ENCODE assay signal across 11 cellular contexts in genomic region chr15:49901867-49902775, GRCh38.
A peak's percentile ranks its signal among the peaks of the same experiment; 100 is the strongest.
DNase-seq lines count a peak whose midpoint lies in the region; ATAC-seq, FAIRE-seq and TF ChIP-seq lines count a peak whose summit lies in the region.
"Had no signal": no experiment of that assay in that cellular context is flagged by ENCODE, and none has a peak within 500 bp of the region (broad histone marks: within the 10 kb centered on the region; RNA-seq: fewer than 3 reads in every experiment).

No MANE protein-coding gene starts in this region.

- H3K36me3 ChIP-seq in PC-9 (ENCODE audit: low read depth) (no peaks in the 10 kb centered on the region), fibroblast of lung (ENCODE audit: control insufficient read depth, insufficient read depth, low read length) (no peaks in the 10 kb centered on the region), prostate gland (no peaks in the 10 kb centered on the region)

- BruUV-seq in PC-9 (replicated peaks; lab: Mats Ljungman, UMichigan) = no TSS peak

- ATAC-seq in GM19397 (IDR thresholded peaks at IDR 0.05; ENCODE audit: unreplicated experiment) = no peak
- ATAC-seq: activated CD4-positive, alpha-beta T cell treated with anti-CD3 and anti-CD28 coated beads for 36 hours had no signal

- H2AFZ ChIP-seq in PC-9 (no peak overlapping the region), fibroblast of lung (ENCODE audit: low read length) (no peak overlapping the region)

- no peaks in the 10 kb centered on the region for H3K9me3 ChIP-seq in PC-9 (ENCODE audit: insufficient read depth, low read depth)
- no peaks in the 10 kb centered on the region for H3K9me3 ChIP-seq in fibroblast of lung (ENCODE audit: control insufficient read depth, insufficient read depth, low read depth, low read length)
- no peaks in the 10 kb centered on the region for H3K9me3 ChIP-seq in prostate gland
- H3K9me3 ChIP-seq: mucosa of descending colon had no signal

- H3K79me2 ChIP-seq in PC-9 (ENCODE audit: low read depth) (no peaks in the 10 kb centered on the region), fibroblast of lung (ENCODE audit: control insufficient read depth, insufficient read depth, low read length) (no peaks in the 10 kb centered on the region)

- H3K9ac ChIP-seq in fibroblast of lung (ENCODE audit: insufficient read depth, low read length) = peak overlapping the region; percentile 28

- H3K4me1 ChIP-seq in PC-9 (replicated peaks; ENCODE audit: insufficient read depth) (no peaks in the 10 kb centered on the region), fibroblast of lung (ENCODE audit: control insufficient read depth, extremely low read depth, insufficient read depth, low read length) (peaks cover 19% of the 10 kb centered on the region), prostate gland (replicated peaks) (no peaks in the 10 kb centered on the region)

- H3K27me3 ChIP-seq in PC-9 (ENCODE audit: insufficient read depth, low read depth) (no peaks in the 10 kb centered on the region), fibroblast of lung (ENCODE audit: control insufficient read depth, insufficient read depth, low read length) (no peaks in the 10 kb centered on the region), prostate gland (replicated peaks; ENCODE audit: insufficient read depth) (peaks cover 2% of the 10 kb centered on the region)

- DNase-seq in AG20443 (ENCODE audit: low spot score) = peak; percentile 23
- DNase-seq in PC-9 = no peak
- peak; percentile 32 to 83 for DNase-seq in fibroblast of lung (ENCODE audit: low read depth in 2 of 2)
- DNase-seq in prostate gland (ENCODE audit: low spot score) = no peak
- DNase-seq in NCI-H774 (lab: John Stamatoyannopoulos, UW) = no peak
- DNase-seq in SHP77 (lab: John Stamatoyannopoulos, UW) = no peak
- DNase-seq in D721Med (ENCODE audit: insufficient read length, low spot score) = no peak
- DNase-seq: activated CD4-positive, alpha-beta T cell treated with anti-CD3 and anti-CD28 coated beads for 36 hours; mucosa of descending colon; NCI-H524 treated with DMSO at 0.1 percent for 48 hours had no signal

- CTCF ChIA-PET in PC-9 (lab: Charles Lee) = interaction anchor here (0.6 kb wide), 1 partner anchor 430 kb away, joined by 7 read pairs; no protein-coding TSS in a partner anchor

- no peak overlapping the region for H3K4me2 ChIP-seq in PC-9
- H3K4me2 ChIP-seq in fibroblast of lung (ENCODE audit: extremely low read depth, insufficient read depth, low read length) = peak overlapping the region; percentile 55

- H3K27ac ChIP-seq in PC-9 (no peak overlapping the region), fibroblast of lung (ENCODE audit: insufficient read depth, low read length) (peak overlapping the region; percentile 67), prostate gland (peak overlapping the region; percentile 26 to 28)

- H3F3A ChIP-seq in PC-9 (ENCODE audit: insufficient read depth, low read depth) = no peaks in the 10 kb centered on the region

- peak; percentile 25; the same call in 1 of the 2 replicates for TF ChIP-seq CTCF in PC-9 (conservative IDR thresholded peaks at IDR 0.05)
- TF ChIP-seq CTCF in fibroblast of lung (conservative IDR thresholded peaks at IDR 0.05 in 1 of 2, IDR thresholded peaks at IDR 0.05 in 1 of 2; ENCODE audit: low read depth in 1 of 2, low read length in 2 of 2) = peak; percentile 44 to 56
- TF ChIP-seq CTCF in prostate gland (IDR thresholded peaks at IDR 0.05) = peak in 1 of 4 experiments; percentile 21
- TF ChIP-seq CTCF in D721Med (IDR thresholded peaks at IDR 0.05; ENCODE audit: insufficient read depth, missing control alignments) = no peak

- TF ChIP-seq POLR2A in prostate gland (IDR thresholded peaks at IDR 0.05) = no peak

- FAIRE-seq in D721Med (lab: Jason Lieb, UNC) = no peak

- 60% methylated on average over 3 of the region's 3 CpGs for WGBS in prostate gland

- H4K20me1 ChIP-seq in PC-9 (ENCODE audit: insufficient read depth) = no peaks in the 10 kb centered on the region
- H4K20me1 ChIP-seq in fibroblast of lung (ENCODE audit: control insufficient read depth, extremely low read depth, insufficient read depth, low read length) = no peaks in the 10 kb centered on the region

- no peaks in the 10 kb centered on the region for H3K9me2 ChIP-seq in PC-9 (ENCODE audit: insufficient read depth)

- intact Hi-C loops in PC-9 (cut with micrococcal nuclease; ENCODE audit: unreplicated experiment) = no loop called here
- intact Hi-C loops in prostate gland (cut with DNase I) = loop anchor here (5.0 kb wide), 5 partner anchors 85 to 665 kb away; partner anchors contain the start of genes DTWD1, FAM227B and FGF7

- H3K4me3 ChIP-seq in PC-9 = no peak overlapping the region
- H3K4me3 ChIP-seq in fibroblast of lung (replicated peaks in 1 of 4; ENCODE audit: control extremely low read depth in 1 of 4, insufficient read depth in 1 of 4, low read depth in 3 of 4, low read length in 4 of 4) = no peak overlapping the region
- H3K4me3 ChIP-seq in prostate gland = no peak overlapping the region
- H3K4me3 ChIP-seq: mucosa of descending colon had no signal

- POLR2A ChIA-PET in PC-9 (lab: Charles Lee; ENCODE audit: unreplicated experiment) = no interaction called here

Comparison
In these comparisons a context has a peak if more than half of its experiments do, and no peak if none do; other contexts are left out.
1. DNase-seq: peak in AG20443 (single experiment) and fibroblast of lung (2 of 2); none in PC-9 (0 of 2), prostate gland (single experiment), NCI-H774 (single experiment), SHP77 (0 of 2) and D721Med (single experiment).